13 cellular contexts compared by ENCODE assay signal in the genomic region with DNA sequence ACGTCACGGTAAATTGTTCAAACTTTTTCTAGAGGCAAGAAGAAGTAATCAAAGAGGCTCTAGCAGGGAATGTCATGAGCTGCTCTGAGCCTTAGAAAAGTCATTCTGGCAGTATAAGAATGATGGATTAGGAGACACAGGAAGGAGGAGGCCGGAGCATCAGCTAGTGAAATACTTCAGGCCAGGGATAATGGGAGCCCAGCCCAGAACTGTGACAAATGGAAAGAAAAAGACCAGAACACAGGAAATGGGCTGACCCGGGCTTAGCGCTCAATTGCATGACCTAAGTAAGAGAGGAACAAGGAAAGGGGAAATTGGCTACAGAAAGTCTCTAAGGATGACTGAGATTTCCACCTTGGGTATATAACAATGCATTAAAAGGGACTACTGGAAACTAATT.
DNase-seq lines count a peak whose midpoint lies in the region; ATAC-seq, FAIRE-seq and TF ChIP-seq lines count a peak whose summit lies in the region.
"Had no signal": no experiment of that assay in that cellular context is flagged by ENCODE, and none has a peak within 500 bp of the region (broad histone marks: within the 10 kb centered on the region; RNA-seq: fewer than 3 reads in every experiment).

No MANE protein-coding gene starts in this region.

- H3K27me3 ChIP-seq in mesenchymal stem cell (ENCODE audit: control insufficient read depth in 1 of 2, insufficient read depth in 1 of 2, low read length in 2 of 2) (no peaks in the 10 kb centered on the region), thoracic aorta (replicated peaks; ENCODE audit: insufficient read depth) (no peaks in the 10 kb centered on the region)

- ATAC-seq in thoracic aorta (ENCODE audit: insufficient number of reproducible peaks, low FRiP score, low read depth) (peak; percentile 58), HG03520 (IDR thresholded peaks at IDR 0.05; ENCODE audit: unreplicated experiment) (no peak)
- ATAC-seq: PC-3 had no signal

- H3K9ac ChIP-seq in mesenchymal stem cell (ENCODE audit: low read length): peak overlapping the region; percentile 57

- no peak overlapping the region for H3K18ac ChIP-seq in mesenchymal stem cell (ENCODE audit: low read depth in 1 of 2, low read length in 2 of 2)

- no peak overlapping the region for H2BK5ac ChIP-seq in mesenchymal stem cell (ENCODE audit: low read depth, low read length, poor library complexity, severe bottlenecking)

- no peak overlapping the region for H3K4me3 Mint-ChIP-seq in HFFc6
- H3K4me3 Mint-ChIP-seq: activated T-cell treated with anti-CD3 and anti-CD28 coated beads, Interleukin-2, amount 50 U/mL, for 24 hours; central memory CD8-positive, alpha-beta T cell had no signal

- peaks cover 22% of the 10 kb centered on the region for H3K4me1 Mint-ChIP-seq in HFFc6 (ENCODE audit: low read depth)
- H3K4me1 Mint-ChIP-seq: central memory CD8-positive, alpha-beta T cell had no signal

- no peak overlapping the region for H2AFZ ChIP-seq in mesenchymal stem cell (ENCODE audit: low read depth, low read length)

- no peak overlapping the region for H3K4me2 ChIP-seq in mesenchymal stem cell (ENCODE audit: low read length, poor library complexity, severe bottlenecking)

- peaks cover 72% of the 10 kb centered on the region for H3K9me3 Mint-ChIP-seq in HFFc6
- H3K9me3 Mint-ChIP-seq: activated T-cell treated with anti-CD3 and anti-CD28 coated beads, Interleukin-2, amount 50 U/mL, for 24 hours had no signal

- no peak overlapping the region for H2BK12ac ChIP-seq in mesenchymal stem cell (ENCODE audit: low read length in 2 of 2)

- H3K27me3 Mint-ChIP-seq in HFFc6 (ENCODE audit: insufficient read depth): no peaks in the 10 kb centered on the region
- H3K27me3 Mint-ChIP-seq: activated T-cell treated with anti-CD3 and anti-CD28 coated beads, Interleukin-2, amount 50 U/mL, for 24 hours had no signal

- H3K36me3 ChIP-seq in mesenchymal stem cell (ENCODE audit: control insufficient read depth in 1 of 2, insufficient read depth in 2 of 2, low read depth in 1 of 2, low read length in 2 of 2): no peaks in the 10 kb centered on the region
- no peaks in the 10 kb centered on the region for H3K36me3 ChIP-seq in thoracic aorta

- DNase-seq in HFFc6 (no peak), fibroblast of gingiva (ENCODE audit: low read depth) (peak; percentile 14), mesenchymal stem cell (peak; percentile 97), thoracic aorta (ENCODE audit: low spot score) (peak; percentile 13), frontal cortex (ENCODE audit: low spot score in 2 of 2) (no peak), NCI-H748 treated with DMSO at 0.1 percent for 48 hours (lab: John Stamatoyannopoulos, UW) (no peak), T-helper 1 cell (no peak)
- DNase-seq: activated T-cell treated with anti-CD3 and anti-CD28 coated beads, Interleukin-2, amount 50 U/mL, for 24 hours; NCI-H1436; occipital lobe; PC-3 had no signal

- H3K9me3 ChIP-seq in mesenchymal stem cell (ENCODE audit: control insufficient read depth, low read length) (no peaks in the 10 kb centered on the region), thoracic aorta (no peaks in the 10 kb centered on the region)

- H3K4me3 ChIP-seq in mesenchymal stem cell (ENCODE audit: insufficient read depth in 1 of 2, low read depth in 1 of 2, low read length in 2 of 2) (peak overlapping the region in 1 of 2 experiments; percentile 21), thoracic aorta (no peak overlapping the region)

- TF ChIP-seq CTCF in HFFc6 (IDR thresholded peaks at IDR 0.05) (no peak), thoracic aorta (IDR thresholded peaks at IDR 0.05) (no peak)

- H3K27ac Mint-ChIP-seq in HFFc6: peak overlapping the region; percentile 55; the same call in 1 of the 2 replicates
- H3K27ac Mint-ChIP-seq: activated T-cell treated with anti-CD3 and anti-CD28 coated beads, Interleukin-2, amount 50 U/mL, for 24 hours had no signal

- H3K27ac ChIP-seq in mesenchymal stem cell (ENCODE audit: low read length, poor library complexity, severe bottlenecking): no peak overlapping the region
- peak overlapping the region; percentile 39 to 55 for H3K27ac ChIP-seq in thoracic aorta

- no peak overlapping the region for H3K14ac ChIP-seq in mesenchymal stem cell (ENCODE audit: low read length in 2 of 2)

- no peak overlapping the region for H3K4ac ChIP-seq in mesenchymal stem cell (ENCODE audit: low read depth in 1 of 2, low read length in 2 of 2)

- no peak overlapping the region for H2BK120ac ChIP-seq in mesenchymal stem cell (ENCODE audit: low read depth, low read length)

- H3K4me1 ChIP-seq in mesenchymal stem cell (ENCODE audit: control insufficient read depth, insufficient read depth, low read depth, low read length) (no peaks in the 10 kb centered on the region), thoracic aorta (ENCODE audit: control insufficient read depth in 1 of 2, low read depth in 2 of 2) (peaks cover 0 to 27% of the 10 kb centered on the region in 2 donors)

- no peak overlapping the region for H4K91ac ChIP-seq in mesenchymal stem cell (ENCODE audit: low read length)

- no peak overlapping the region for H2AK5ac ChIP-seq in mesenchymal stem cell (ENCODE audit: low read length, severe bottlenecking)

- H3K23ac ChIP-seq in mesenchymal stem cell (ENCODE audit: low read length in 2 of 2): no peak overlapping the region

- no peak overlapping the region for H2BK15ac ChIP-seq in mesenchymal stem cell (ENCODE audit: low read depth, poor library complexity, severe bottlenecking)

- peaks cover 12% of the 10 kb centered on the region; the same call in 1 of the 2 replicates for H3K36me3 Mint-ChIP-seq in HFFc6 (ENCODE audit: low read depth)

- no peaks in the 10 kb centered on the region for H3K79me1 ChIP-seq in mesenchymal stem cell (replicated peaks; ENCODE audit: low read length, poor library complexity, severe bottlenecking)

- no peak overlapping the region for H4K8ac ChIP-seq in mesenchymal stem cell (ENCODE audit: low read length)

- WGBS in mesenchymal stem cell: 2% methylated on average over 5 of the region's 5 CpGs

- FAIRE-seq in frontal cortex (lab: Jason Lieb, UNC): no peak

Comparison
In these comparisons a context has a peak if more than half of its experiments do, and no peak if none do; other contexts are left out.
1. DNase-seq: peak in fibroblast of gingiva (single experiment), mesenchymal stem cell (single experiment) and thoracic aorta (single experiment); none in HFFc6 (single experiment), frontal cortex (0 of 2), NCI-H748 treated with DMSO at 0.1 percent for 48 hours (single experiment) and T-helper 1 cell (0 of 5).